ENCODE assay signal across 23 cellular contexts in genomic region chr7:116403265-116403664, GRCh38.
DNase-seq lines count a peak whose midpoint lies in the region; ATAC-seq and TF ChIP-seq lines count a peak whose summit lies in the region.
"Had no signal": no experiment of that assay in that cellular context is flagged by ENCODE, and none has a peak within 500 bp of the region (broad histone marks: within the 10 kb centered on the region; RNA-seq: fewer than 3 reads in every experiment).

No MANE protein-coding gene starts in this region.

- peaks cover 7% of the 10 kb centered on the region for H3K4me1 ChIP-seq in IMR-90 (ENCODE audit: control insufficient read depth, insufficient read depth, low read length)
- H3K4me1 ChIP-seq: adrenal gland had no signal

- no peaks in the 10 kb centered on the region for H3K79me1 ChIP-seq in IMR-90 (ENCODE audit: low read depth in 1 of 2, low read length in 2 of 2)

- no peaks in the 10 kb centered on the region for H4K20me1 ChIP-seq in IMR-90 (ENCODE audit: insufficient read depth, low read length)

- no peak overlapping the region for H2BK5ac ChIP-seq in IMR-90 (ENCODE audit: low read depth, low read length, poor library complexity, severe bottlenecking)

- no peak overlapping the region for H3K27ac Mint-ChIP-seq in endothelial cell (ENCODE audit: unreplicated experiment)
- H3K27ac Mint-ChIP-seq: stimulated activated effector memory CD8-positive, alpha-beta T cell treated with anti-CD3 and anti-CD28 coated beads, Interleukin-12 subunit alpha, Interleukin-12 subunit beta, amount 100 ng/mL, for 72 hours had no signal

- no peak overlapping the region for H3K27ac ChIP-seq in IMR-90 (ENCODE audit: insufficient read depth, low read length)
- H3K27ac ChIP-seq: adrenal gland, C4-2B, cardiac muscle cell, neutrophil had no signal

- H2AK5ac ChIP-seq in IMR-90 (ENCODE audit: low read depth, low read length): no peak overlapping the region

- DNase-seq in BJ (ENCODE audit: low read depth): peak; percentile 26
- DNase-seq in IMR-90: peak; percentile 46
- peak; percentile 16 for DNase-seq in epithelial cell of esophagus (ENCODE audit: low read depth)
- DNase-seq in iris pigment epithelial cell (ENCODE audit: low read depth): peak; percentile 29
- no peak for DNase-seq in endothelial cell (ENCODE audit: low spot score)
- DNase-seq: activated CD4-positive, alpha-beta T cell treated with anti-CD3 and anti-CD28 coated beads for 1 hour; activated effector memory CD4-positive, alpha-beta T cell treated with Interleukin-2 at 50 U/mL for 16 hours; adrenal gland; foreskin melanocyte; left cardiac atrium; mucosa of descending colon; NCI-H1694; NCI-H526 treated with DMSO at 0.1 percent for 48 hours; OCI-M1; stimulated activated CD4-positive, alpha-beta T cell treated with anti-CD3 and anti-CD28 coated beads, Interleukin-15, amount 100 ng/mL, for 24 hours; T-helper 9 cell had no signal

- H3K4ac ChIP-seq in IMR-90 (ENCODE audit: low read depth, low read length): no peak overlapping the region

- no peak overlapping the region for H2AK9ac ChIP-seq in IMR-90 (replicated peaks; ENCODE audit: low read depth, low read length, poor library complexity)

- in situ Hi-C loops in IMR-90 (cut with MboI; ENCODE audit: low sequenced_read_pairs): no loop called here

- no peaks in the 10 kb centered on the region; the same call in 1 of the 2 replicates for H3K9me1 ChIP-seq in IMR-90 (ENCODE audit: insufficient read depth, low read length)

- intact Hi-C loops in IMR-90 (cut with micrococcal nuclease): no loop called here

- no TSS peak for BruUV-seq in IMR-90 (replicated peaks; lab: Mats Ljungman, UMichigan)

- no peaks in the 10 kb centered on the region for H3K9me3 Mint-ChIP-seq in endothelial cell (ENCODE audit: unreplicated experiment)
- H3K9me3 Mint-ChIP-seq: stimulated activated effector memory CD8-positive, alpha-beta T cell treated with anti-CD3 and anti-CD28 coated beads, Interleukin-12 subunit alpha, Interleukin-12 subunit beta, amount 100 ng/mL, for 72 hours had no signal

- TF ChIP-seq RAD21 in IMR-90 (IDR thresholded peaks at IDR 0.05; ENCODE audit: low read length): no peak

- H3K56ac ChIP-seq in IMR-90 (ENCODE audit: extremely low read depth, insufficient read depth, low read length): no peak overlapping the region

- POLR2A ChIA-PET in BJ (lab: Charles Lee): no interaction called here
- POLR2A ChIA-PET in IMR-90 (lab: Charles Lee; ENCODE audit: unreplicated experiment): no interaction called here

- H3K4me3 Mint-ChIP-seq in endothelial cell (ENCODE audit: unreplicated experiment): no peak overlapping the region
- H3K4me3 Mint-ChIP-seq: stimulated activated effector memory CD8-positive, alpha-beta T cell treated with anti-CD3 and anti-CD28 coated beads, Interleukin-12 subunit alpha, Interleukin-12 subunit beta, amount 100 ng/mL, for 72 hours had no signal

- peaks cover 2% of the 10 kb centered on the region for H3K27me3 Mint-ChIP-seq in endothelial cell (ENCODE audit: unreplicated experiment)

- no peak overlapping the region for H2BK120ac ChIP-seq in IMR-90 (ENCODE audit: low read depth, low read length)

- no peak overlapping the region for H4K91ac ChIP-seq in IMR-90 (ENCODE audit: insufficient read depth, low read depth, low read length)

- H3K36me3 ChIP-seq in BJ (ENCODE audit: control insufficient read depth, insufficient read depth, low read length) (no peaks in the 10 kb centered on the region), IMR-90 (ENCODE audit: control insufficient read depth, insufficient read depth, low read length) (no peaks in the 10 kb centered on the region)
- H3K36me3 ChIP-seq: adrenal gland, cardiac muscle cell, neutrophil, thoracic aorta had no signal

- no peak overlapping the region for H2BK15ac ChIP-seq in IMR-90 (ENCODE audit: low read depth, low read length)

- dilution Hi-C loops in IMR-90 (cut with HindIII; ENCODE audit: low sequenced_read_pairs, unreplicated experiment): no loop called here

- H3K9ac ChIP-seq in IMR-90 (ENCODE audit: low read depth, low read length): no peak overlapping the region

- H3K4me1 Mint-ChIP-seq in endothelial cell (ENCODE audit: unreplicated experiment): peaks cover 15% of the 10 kb centered on the region
- H3K4me1 Mint-ChIP-seq: stimulated activated effector memory CD8-positive, alpha-beta T cell treated with anti-CD3 and anti-CD28 coated beads, Interleukin-12 subunit alpha, Interleukin-12 subunit beta, amount 100 ng/mL, for 72 hours had no signal

- no peak overlapping the region for H2BK20ac ChIP-seq in IMR-90 (ENCODE audit: low read depth, low read length)

- no CpG with 5 or more reads among the region's 1 CpG for whole genome bisulfite sequencing in IMR-90 (ENCODE audit: extremely low coverage in 2 of 2, insufficient read length in 1 of 2), 2 experiments

- H4K8ac ChIP-seq in IMR-90 (ENCODE audit: low read depth in 2 of 2, low read length in 2 of 2): no peak overlapping the region

- H3K4me3 ChIP-seq in BJ (ENCODE audit: low read depth, low read length): no peak overlapping the region
- H3K4me3 ChIP-seq in IMR-90 (ENCODE audit: insufficient read depth, low read depth, low read length): no peak overlapping the region
- no peak overlapping the region for H3K4me3 ChIP-seq in epithelial cell of esophagus (ENCODE audit: low read length)
- H3K4me3 ChIP-seq: adrenal gland, cardiac muscle cell, mucosa of descending colon, thoracic aorta had no signal

- CTCF ChIA-PET in BJ (lab: Yijun Ruan, JAX): no interaction called here
- CTCF ChIA-PET in IMR-90 (lab: Yijun Ruan, JAX): no interaction called here

- H3K27me3 ChIP-seq in BJ (ENCODE audit: control insufficient read depth, insufficient read depth, low read length) (no peaks in the 10 kb centered on the region), IMR-90 (ENCODE audit: control insufficient read depth, insufficient read depth, low read length) (no peaks in the 10 kb centered on the region)
- H3K27me3 ChIP-seq: adrenal gland, cardiac muscle cell, neutrophil had no signal

- TF ChIP-seq CTCF in BJ (IDR thresholded peaks at IDR 0.05; ENCODE audit: insufficient read depth, low read depth, low read length) (no peak), IMR-90 (conservative IDR thresholded peaks at IDR 0.05; ENCODE audit: low read depth, low read length) (no peak), epithelial cell of esophagus (IDR thresholded peaks at IDR 0.05; ENCODE audit: insufficient read depth, low read depth, low read length, missing control alignments) (no peak), endothelial cell (IDR thresholded peaks at IDR 0.05; ENCODE audit: unreplicated experiment) (no peak)

- peaks cover under 1% of the 10 kb centered on the region; the same call in 1 of the 2 replicates for H3K9me3 ChIP-seq in IMR-90 (ENCODE audit: control insufficient read depth, insufficient read depth, low read length)
- H3K9me3 ChIP-seq: adrenal gland, mucosa of descending colon, neutrophil, thoracic aorta had no signal

- H2AFZ ChIP-seq in IMR-90 (replicated peaks; ENCODE audit: low read length, poor library complexity): no peak overlapping the region

- H3K36me3 Mint-ChIP-seq in endothelial cell (ENCODE audit: low read depth, unreplicated experiment): no peaks in the 10 kb centered on the region
- H3K36me3 Mint-ChIP-seq: stimulated activated effector memory CD8-positive, alpha-beta T cell treated with anti-CD3 and anti-CD28 coated beads, Interleukin-12 subunit alpha, Interleukin-12 subunit beta, amount 100 ng/mL, for 72 hours had no signal

- no peak for TF ChIP-seq POLR2A in IMR-90 (IDR thresholded peaks at IDR 0.05; ENCODE audit: low read depth, low read length)

- no peak overlapping the region for H3K14ac ChIP-seq in IMR-90 (replicated peaks; ENCODE audit: low read depth, low read length)

- no peak overlapping the region for H4K5ac ChIP-seq in IMR-90 (ENCODE audit: low read depth, low read length)

- H3K4me2 ChIP-seq in IMR-90 (ENCODE audit: low read depth, low read length): no peak overlapping the region

- ATAC-seq in IMR-90 (ENCODE audit: low read depth) (no peak), GM19455 (IDR thresholded peaks at IDR 0.05; ENCODE audit: unreplicated experiment) (no peak), HG03442 (IDR thresholded peaks at IDR 0.05; ENCODE audit: unreplicated experiment) (no peak)
- ATAC-seq: mucosa of descending colon; stimulated activated effector memory CD8-positive, alpha-beta T cell treated with anti-CD3 and anti-CD28 coated beads, Interleukin-12 subunit alpha, Interleukin-12 subunit beta, amount 100 ng/mL, for 72 hours had no signal

- no peak overlapping the region for H3K23ac ChIP-seq in IMR-90 (ENCODE audit: low read depth, low read length)

- H3K18ac ChIP-seq in IMR-90 (ENCODE audit: low read depth, low read length): no peak overlapping the region

TF ChIP-seq in IMR-90, 13 proteins besides CTCF, POLR2A, EP300 and RAD21:
- TF ChIP-seq CEBPB (IDR thresholded peaks at IDR 0.05; ENCODE audit: low read depth, low read length) (peak; percentile 45), BHLHE40 (IDR thresholded peaks at IDR 0.05; ENCODE audit: low read depth, low read length) (no peak)
